ENCODE assay signal across 22 cellular contexts in genomic region chr1:97654866-97655265, GRCh38.
"Had no signal": no experiment of that assay in that cellular context is flagged by ENCODE, and none has a peak within 500 bp of the region (broad histone marks: within the 10 kb centered on the region; RNA-seq: fewer than 3 reads in every experiment).

No MANE protein-coding gene starts in this region.

- DNase-seq: activated CD4-positive, alpha-beta T cell treated with anti-CD3 and anti-CD28 coated beads for 1 hour; activated CD4-positive, alpha-beta T cell treated with anti-CD3 and anti-CD28 coated beads, Interleukin-2, amount 50 U/mL, for 1 hour; activated CD8-positive, alpha-beta T cell treated with anti-CD3 and anti-CD28 coated beads, Interleukin-2, amount 10 ng/mL, durations not matched to agents 7 days and 5 days; activated gamma-delta T cell treated with Interleukin-2 at 50 U/mL for 16 hours; aorta; cerebellar nuclear complex; foreskin fibroblast; left colon; mesendoderm; naive B cell; nucleus accumbens; right cardiac atrium; stimulated activated CD4-positive, alpha-beta T cell treated with anti-CD3 and anti-CD28 coated beads, Interleukin-1b, Interleukin-23, amount 100 ng/mL, for 48 hours; WERI-Rb-1 had no signal

- FAIRE-seq: bronchial epithelial cell, keratinocyte, TTC549, urothelium cell line had no signal

- H3K36me3 ChIP-seq: tibial nerve, WERI-Rb-1 had no signal

- H3K79me2 ChIP-seq: parathyroid adenoma had no signal

- H3K4me3 ChIP-seq: skin epidermis, tibial nerve had no signal

- ATAC-seq: activated CD8-positive, alpha-beta T cell treated with anti-CD3 and anti-CD28 coated beads, Interleukin-2, amount 10 ng/mL, durations not matched to agents 7 days and 5 days; left colon; right cardiac atrium had no signal

- H2AFZ ChIP-seq: parathyroid adenoma had no signal

- H3K9me3 ChIP-seq: tibial nerve had no signal

- H3K27me3 ChIP-seq: tibial nerve had no signal

- H3K27ac ChIP-seq: epithelial cell of prostate, parathyroid adenoma, skin epidermis, tibial nerve, WERI-Rb-1 had no signal

- H3K4me1 ChIP-seq: parathyroid adenoma had no signal

- H3K9ac ChIP-seq: parathyroid adenoma had no signal
